ENCODE assay signal across 25 cellular contexts in genomic region chrX:120731386-120731785, GRCh38.
DNase-seq lines count a peak whose midpoint lies in the region; ATAC-seq, FAIRE-seq and TF ChIP-seq lines count a peak whose summit lies in the region.
"Had no signal": no experiment of that assay in that cellular context is flagged by ENCODE, and none has a peak within 500 bp of the region (broad histone marks: within the 10 kb centered on the region; RNA-seq: fewer than 3 reads in every experiment).

No MANE protein-coding gene starts in this region.

- H4K20me1 ChIP-seq in MM.1S (ENCODE audit: insufficient read depth, low read length), result no peaks in the 10 kb centered on the region

- H3K79me2 ChIP-seq in MM.1S (ENCODE audit: low read length), result no peaks in the 10 kb centered on the region

- no peaks in the 10 kb centered on the region for H3K9me2 ChIP-seq in MM.1S (replicated peaks; ENCODE audit: insufficient read depth, low read length)

- no peak for TF ChIP-seq CTCF in AG10803 (conservative IDR thresholded peaks at IDR 0.05; ENCODE audit: low read length)
- no peak for TF ChIP-seq CTCF in foreskin fibroblast (IDR thresholded peaks at IDR 0.05; ENCODE audit: low read depth, low read length)
- no peak for TF ChIP-seq CTCF in pancreas (IDR thresholded peaks at IDR 0.05)
- no peak for TF ChIP-seq CTCF in MM.1S (IDR thresholded peaks at IDR 0.05; ENCODE audit: low read length)

- no peaks in the 10 kb centered on the region for H3F3A ChIP-seq in MM.1S (ENCODE audit: insufficient read depth, low read length)

- H3K36me3 ChIP-seq in pancreas (no peaks in the 10 kb centered on the region), MM.1S (replicated peaks; ENCODE audit: insufficient read depth, low read length) (no peaks in the 10 kb centered on the region)
- H3K36me3 ChIP-seq: HAP-1 had no signal

- intact Hi-C loops in pancreas (cut with DNase I), result no loop called here

- no peaks in the 10 kb centered on the region for H3K9me3 ChIP-seq in pancreas
- no peaks in the 10 kb centered on the region for H3K9me3 ChIP-seq in MM.1S (replicated peaks; ENCODE audit: insufficient read depth, low read length)
- H3K9me3 ChIP-seq: Caco-2, HAP-1 had no signal

- ATAC-seq in pancreas, result no peak

- no peak for FAIRE-seq in pancreas (lab: Jason Lieb, UNC)

- H3K9ac ChIP-seq in MM.1S (ENCODE audit: low read length), result no peak overlapping the region
- H3K9ac ChIP-seq: KMS-11 had no signal

- peak; percentile 48 for DNase-seq in AG10803 (ENCODE audit: low read depth)
- peak; percentile 26 for DNase-seq in GM03348 (ENCODE audit: low spot score)
- peak; percentile 42 for DNase-seq in RPMI7951 (ENCODE audit: low read depth)
- peak; percentile 32 to 58 for DNase-seq in foreskin fibroblast
- no peak for DNase-seq in pancreas
- DNase-seq in AML-193 (lab: John Stamatoyannopoulos, UW), result no peak
- no peak for DNase-seq in MM.1S
- DNase-seq: 8988T; C1 segment of cervical spinal cord; Caco-2; CD4-positive, alpha-beta memory T cell; DMS 273 treated with DMSO at 0.1 percent for 48 hours; DMS79; GOT3; NCI-H1092 treated with DMSO at 0.1 percent for 48 hours; NCI-H1436; NCI-H187 treated with DMSO at 0.1 percent for 48 hours; NCI-H2107; NCI-H446 treated with DMSO at 0.1 percent for 48 hours; NCI-H526; SHP77 had no signal

- H3K4me1 ChIP-seq in pancreas (no peaks in the 10 kb centered on the region), MM.1S (ENCODE audit: low read length) (peaks cover 17% of the 10 kb centered on the region)
- H3K4me1 ChIP-seq: Caco-2, HAP-1 had no signal

- no peak overlapping the region for H3K27ac ChIP-seq in pancreas
- H3K27ac ChIP-seq in MM.1S (ENCODE audit: low read length), result no peak overlapping the region
- H3K27ac ChIP-seq: HL-60, KMS-11, RWPE1 had no signal

- H3K4me3 ChIP-seq in AG10803 (ENCODE audit: low read length) (no peak overlapping the region), foreskin fibroblast (ENCODE audit: low read depth in 1 of 2, low read length in 2 of 2) (no peak overlapping the region), pancreas (no peak overlapping the region), MM.1S (ENCODE audit: low read length) (no peak overlapping the region)
- H3K4me3 ChIP-seq: HAP-1 had no signal

- H3K4me2 ChIP-seq in MM.1S (ENCODE audit: low read depth, low read length), result no peak overlapping the region
- H3K4me2 ChIP-seq: KMS-11 had no signal

- H2AFZ ChIP-seq in MM.1S (ENCODE audit: low read length), result no peak overlapping the region

- H3K27me3 ChIP-seq in pancreas (no peaks in the 10 kb centered on the region), MM.1S (replicated peaks; ENCODE audit: insufficient read depth, low read length) (no peaks in the 10 kb centered on the region)

- 51 to 63% methylated on average over 4 of the region's 4 CpGs for WGBS in pancreas, 2 donors

Comparison
In these comparisons a context has a peak if more than half of its experiments do, and no peak if none do; other contexts are left out.
1. DNase-seq: peak in AG10803 (single experiment), GM03348 (single experiment), RPMI7951 (single experiment) and foreskin fibroblast (2 of 2); none in pancreas (0 of 6), AML-193 (0 of 2) and MM.1S (single experiment).